Comparison of ENCODE assay signal across 24 cellular contexts in the genomic region with DNA sequence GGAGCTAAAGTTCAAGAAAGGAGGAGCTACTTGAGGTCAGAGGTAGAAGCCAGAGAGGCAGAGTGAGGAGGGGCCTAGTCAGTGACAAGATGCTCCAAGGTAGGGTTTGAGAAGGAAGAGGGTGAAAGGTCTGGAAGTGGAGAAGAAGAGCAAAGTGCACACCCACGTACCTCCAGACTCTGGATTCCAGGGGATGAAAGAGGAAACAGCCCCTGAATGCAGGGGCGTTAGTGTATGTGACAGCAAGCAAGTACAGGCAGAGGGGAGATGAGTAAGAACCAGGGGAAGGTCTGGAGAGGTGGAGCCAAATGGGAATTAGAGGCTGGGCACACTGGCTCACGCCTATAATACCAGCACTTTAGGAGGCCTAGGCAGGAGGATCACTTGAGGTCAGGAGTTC. TPM values are rescaled to one million over a fixed set of nuclear protein-coding genes. Genes with fewer than 3 reads are reported as not detected.
"Had no signal": no experiment of that assay in that cellular context is flagged by ENCODE, and none has a peak within 500 bp of the region (broad histone marks: within the 10 kb centered on the region; RNA-seq: fewer than 3 reads in every experiment).

No MANE protein-coding gene starts in this region.

- DNase-seq: activated CD4-positive, alpha-beta T cell treated with anti-CD3 and anti-CD28 coated beads, Interleukin-2, amount 10 ng/mL, durations not matched to agents 7 days and 5 days; activated CD8-positive, alpha-beta memory T cell treated with anti-CD3 and anti-CD28 coated beads, Interleukin-2, amount 10 ng/mL, durations not matched to agents 7 days and 5 days; activated CD8-positive, alpha-beta T cell treated with anti-CD3 and anti-CD28 coated beads for 36 hours; activated gamma-delta T cell treated with Interleukin-2 at 50 U/mL for 16 hours; activated T-cell treated with anti-CD3 and anti-CD28 coated beads for 4 hours; anterior cingulate cortex; body of pancreas; head of caudate nucleus; islet precursor cell; left cardiac atrium; lower lobe of right lung; mesendoderm; right lobe of liver; stimulated activated CD4-positive, alpha-beta T cell treated with anti-CD3 and anti-CD28 coated beads, Interleukin-1b, Interleukin-23, amount 100 ng/mL, for 48 hours; stimulated activated naive CD8-positive, alpha-beta T cell treated with anti-CD3 and anti-CD28 coated beads, Interleukin-15, amount 100 ng/mL, for 72 hours had no signal

- H3K27ac ChIP-seq: body of pancreas, lower lobe of right lung, right lobe of liver, skin epidermis, suprapubic skin, tibial nerve, vagina had no signal

- H3K36me3 Mint-ChIP-seq: activated CD8-positive, alpha-beta memory T cell treated with anti-CD3 and anti-CD28 coated beads, Interleukin-2, amount 10 ng/mL, durations not matched to agents 7 days and 5 days; activated naive CD4-positive, alpha-beta T cell treated with anti-CD3 and anti-CD28 coated beads, Interleukin-2, amount 50 U/mL, for 24 hours; stimulated activated effector memory CD8-positive, alpha-beta T cell treated with anti-CD3 and anti-CD28 coated beads, Interleukin-12 subunit alpha, Interleukin-12 subunit beta, amount 100 ng/mL, for 72 hours had no signal

- H3K4me1 Mint-ChIP-seq: activated CD4-positive, alpha-beta T cell treated with anti-CD3 and anti-CD28 coated beads, Interleukin-2, amount 10 ng/mL, durations not matched to agents 7 days and 5 days; activated naive CD4-positive, alpha-beta T cell treated with anti-CD3 and anti-CD28 coated beads, Interleukin-2, amount 50 U/mL, for 24 hours; neural crest cell; stimulated activated effector memory CD8-positive, alpha-beta T cell treated with anti-CD3 and anti-CD28 coated beads, Interleukin-12 subunit alpha, Interleukin-12 subunit beta, amount 100 ng/mL, for 72 hours had no signal

- H3K9me3 Mint-ChIP-seq: activated CD4-positive, alpha-beta T cell treated with anti-CD3 and anti-CD28 coated beads, Interleukin-2, amount 10 ng/mL, durations not matched to agents 7 days and 5 days; activated CD8-positive, alpha-beta T cell treated with anti-CD3 and anti-CD28 coated beads for 36 hours; activated naive CD4-positive, alpha-beta T cell treated with anti-CD3 and anti-CD28 coated beads, Interleukin-2, amount 50 U/mL, for 24 hours; activated T-helper 1 cell treated with anti-CD3 and anti-CD28 coated beads, Interleukin-12 subunit alpha, Interleukin-12 subunit beta, Interleukin-2, Interleukin-4 antibody, amounts not matched to agents 30 ng/mL and 10 ng/mL and 1 ng/mL, durations not matched to agents 14 hours and 24 hours and 36 hours; stimulated activated effector memory CD8-positive, alpha-beta T cell treated with anti-CD3 and anti-CD28 coated beads, Interleukin-12 subunit alpha, Interleukin-12 subunit beta, amount 100 ng/mL, for 72 hours; stimulated activated naive CD8-positive, alpha-beta T cell treated with anti-CD3 and anti-CD28 coated beads, Interleukin-15, amount 100 ng/mL, for 72 hours had no signal

- ATAC-seq: activated CD8-positive, alpha-beta memory T cell treated with anti-CD3 and anti-CD28 coated beads, Interleukin-2, amount 10 ng/mL, durations not matched to agents 7 days and 5 days; activated CD8-positive, alpha-beta T cell treated with anti-CD3 and anti-CD28 coated beads for 36 hours; body of pancreas; left cardiac atrium; lower lobe of right lung; mucosa of descending colon; right lobe of liver; stimulated activated effector memory CD8-positive, alpha-beta T cell treated with anti-CD3 and anti-CD28 coated beads, Interleukin-12 subunit alpha, Interleukin-12 subunit beta, amount 100 ng/mL, for 72 hours; stimulated activated naive CD8-positive, alpha-beta T cell treated with anti-CD3 and anti-CD28 coated beads, Interleukin-15, amount 100 ng/mL, for 72 hours had no signal

- H3K27ac Mint-ChIP-seq: activated CD4-positive, alpha-beta T cell treated with anti-CD3 and anti-CD28 coated beads, Interleukin-2, amount 10 ng/mL, durations not matched to agents 7 days and 5 days; activated CD8-positive, alpha-beta memory T cell treated with anti-CD3 and anti-CD28 coated beads, Interleukin-2, amount 10 ng/mL, durations not matched to agents 7 days and 5 days; activated CD8-positive, alpha-beta T cell treated with anti-CD3 and anti-CD28 coated beads for 36 hours; activated naive CD4-positive, alpha-beta T cell treated with anti-CD3 and anti-CD28 coated beads, Interleukin-2, amount 50 U/mL, for 24 hours; activated T-helper 1 cell treated with anti-CD3 and anti-CD28 coated beads, Interleukin-12 subunit alpha, Interleukin-12 subunit beta, Interleukin-2, Interleukin-4 antibody, amounts not matched to agents 30 ng/mL and 10 ng/mL and 1 ng/mL, durations not matched to agents 14 hours and 24 hours and 36 hours; stimulated activated effector memory CD8-positive, alpha-beta T cell treated with anti-CD3 and anti-CD28 coated beads, Interleukin-12 subunit alpha, Interleukin-12 subunit beta, amount 100 ng/mL, for 72 hours; stimulated activated naive CD8-positive, alpha-beta T cell treated with anti-CD3 and anti-CD28 coated beads, Interleukin-15, amount 100 ng/mL, for 72 hours had no signal

- H3K27me3 ChIP-seq: vagina had no signal

- H3K27me3 Mint-ChIP-seq: activated naive CD4-positive, alpha-beta T cell treated with anti-CD3 and anti-CD28 coated beads, Interleukin-2, amount 50 U/mL, for 24 hours had no signal

- H3K4me3 Mint-ChIP-seq: activated CD4-positive, alpha-beta T cell treated with anti-CD3 and anti-CD28 coated beads, Interleukin-2, amount 10 ng/mL, durations not matched to agents 7 days and 5 days; activated CD8-positive, alpha-beta memory T cell treated with anti-CD3 and anti-CD28 coated beads, Interleukin-2, amount 10 ng/mL, durations not matched to agents 7 days and 5 days; activated CD8-positive, alpha-beta T cell treated with anti-CD3 and anti-CD28 coated beads for 36 hours; activated naive CD4-positive, alpha-beta T cell treated with anti-CD3 and anti-CD28 coated beads, Interleukin-2, amount 50 U/mL, for 24 hours; activated T-helper 1 cell treated with anti-CD3 and anti-CD28 coated beads, Interleukin-12 subunit alpha, Interleukin-12 subunit beta, Interleukin-2, Interleukin-4 antibody, amounts not matched to agents 30 ng/mL and 10 ng/mL and 1 ng/mL, durations not matched to agents 14 hours and 24 hours and 36 hours; neural crest cell; stimulated activated effector memory CD8-positive, alpha-beta T cell treated with anti-CD3 and anti-CD28 coated beads, Interleukin-12 subunit alpha, Interleukin-12 subunit beta, amount 100 ng/mL, for 72 hours; stimulated activated naive CD8-positive, alpha-beta T cell treated with anti-CD3 and anti-CD28 coated beads, Interleukin-15, amount 100 ng/mL, for 72 hours had no signal

RNA-seq across cellular contexts. Expression of a gene that starts 34.0 kb away (rescaled TPM):
- total RNA-seq: activated CD4-positive, alpha-beta T cell treated with anti-CD3 and anti-CD28 coated beads, Interleukin-2, amount 10 ng/mL, durations not matched to agents 7 days and 5 days; neural crest cell had no signal
